In the genomic region with DNA sequence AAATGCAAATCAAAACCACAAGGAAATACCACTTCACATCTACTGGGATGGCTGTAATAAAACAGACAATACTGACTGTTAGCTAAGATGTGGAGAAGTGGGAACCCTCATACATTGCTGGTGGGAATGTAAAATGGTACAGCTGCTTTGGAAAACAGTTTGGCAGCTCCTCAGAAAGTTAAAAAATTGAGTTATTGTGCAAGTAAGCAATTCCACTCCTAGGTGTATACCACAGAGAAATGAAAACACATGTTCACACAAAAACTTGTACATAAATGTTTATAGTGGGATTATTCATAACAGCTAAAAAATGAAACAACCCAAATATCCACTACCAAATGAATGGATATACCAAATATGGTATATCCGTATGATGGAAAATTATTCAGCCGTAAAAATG, we compare ENCODE assay signal across 18 cellular contexts.
A peak's percentile ranks its signal among the peaks of the same experiment; 100 is the strongest.
DNase-seq lines count a peak whose midpoint lies in the region; FAIRE-seq and TF ChIP-seq lines count a peak whose summit lies in the region.
"Had no signal": no experiment of that assay in that cellular context is flagged by ENCODE, and none has a peak within 500 bp of the region (broad histone marks: within the 10 kb centered on the region; RNA-seq: fewer than 3 reads in every experiment).

No MANE protein-coding gene starts in this region.

- peaks cover 10% of the 10 kb centered on the region for H3K4me1 ChIP-seq in astrocyte (ENCODE audit: insufficient read depth, low read length)
- H3K4me1 ChIP-seq in ascending aorta: no peaks in the 10 kb centered on the region

- no peak overlapping the region for H3K4me2 ChIP-seq in astrocyte (ENCODE audit: low read length)
- H3K4me2 ChIP-seq: BLaER1 treated with 17β-estradiol and CSF1 and Interleukin-3, amounts not matched to agents 10 nM and 100 nM; GM23338 had no signal

- no peak overlapping the region for H3K9ac ChIP-seq in astrocyte (ENCODE audit: low read length)
- H3K9ac ChIP-seq: BLaER1 treated with 17β-estradiol and CSF1 and Interleukin-3, amounts not matched to agents 10 nM and 100 nM had no signal

- no peaks in the 10 kb centered on the region for H3K9me3 ChIP-seq in astrocyte (ENCODE audit: insufficient read depth, low read depth, low read length)
- H3K9me3 ChIP-seq in ascending aorta: no peaks in the 10 kb centered on the region

- peaks cover 5% of the 10 kb centered on the region for H3K9me3 Mint-ChIP-seq in astrocyte (ENCODE audit: unreplicated experiment)

- intact Hi-C loops in ascending aorta (cut with DNase I): no loop called here

- no peaks in the 10 kb centered on the region for H3K36me3 Mint-ChIP-seq in astrocyte (ENCODE audit: low read depth, unreplicated experiment)
- H3K36me3 Mint-ChIP-seq: CD8-positive, alpha-beta T cell had no signal

- H3K27me3 Mint-ChIP-seq in astrocyte (ENCODE audit: low read depth, unreplicated experiment): no peaks in the 10 kb centered on the region
- H3K27me3 Mint-ChIP-seq: B cell had no signal

- no peak overlapping the region for H2AFZ ChIP-seq in astrocyte (ENCODE audit: low read depth, low read length)
- H2AFZ ChIP-seq: GM23338 had no signal

- no peaks in the 10 kb centered on the region for H4K20me1 ChIP-seq in astrocyte (ENCODE audit: insufficient read depth, low read length)
- H4K20me1 ChIP-seq: BLaER1 treated with 17β-estradiol and CSF1 and Interleukin-3, amounts not matched to agents 10 nM and 100 nM had no signal

- no peak overlapping the region for H3K27ac Mint-ChIP-seq in astrocyte (ENCODE audit: unreplicated experiment)
- H3K27ac Mint-ChIP-seq: B cell; CD8-positive, alpha-beta T cell; GM23338 had no signal

- H3K36me3 ChIP-seq in astrocyte (ENCODE audit: insufficient read depth, low read length) (no peaks in the 10 kb centered on the region), ascending aorta (no peaks in the 10 kb centered on the region)
- H3K36me3 ChIP-seq: BLaER1 treated with 17β-estradiol and CSF1 and Interleukin-3, amounts not matched to agents 10 nM and 100 nM had no signal

- H3K4me3 ChIP-seq in astrocyte (ENCODE audit: insufficient read depth, low read depth, low read length) (no peak overlapping the region), ascending aorta (no peak overlapping the region)
- H3K4me3 ChIP-seq: BLaER1 treated with 17β-estradiol and CSF1 and Interleukin-3, amounts not matched to agents 10 nM and 100 nM; GM23338 had no signal

- TF ChIP-seq CTCF in astrocyte (IDR thresholded peaks at IDR 0.05; ENCODE audit: insufficient read depth, low read depth, low read length) (no peak), ascending aorta (IDR thresholded peaks at IDR 0.05) (no peak)

- H3K4me3 Mint-ChIP-seq in astrocyte (ENCODE audit: unreplicated experiment): no peak overlapping the region
- H3K4me3 Mint-ChIP-seq: B cell; CD8-positive, alpha-beta T cell; GM23338 had no signal

- no peaks in the 10 kb centered on the region for H3K79me2 ChIP-seq in astrocyte (ENCODE audit: insufficient read depth, low read length)

- peaks cover 30% of the 10 kb centered on the region for H3K4me1 Mint-ChIP-seq in astrocyte (ENCODE audit: low read depth, unreplicated experiment)
- H3K4me1 Mint-ChIP-seq: B cell had no signal

- H3K27ac ChIP-seq in astrocyte (ENCODE audit: low read depth, low read length) (no peak overlapping the region), ascending aorta (no peak overlapping the region)
- H3K27ac ChIP-seq: 22Rv1; BLaER1 treated with 17β-estradiol and CSF1 and Interleukin-3, amounts not matched to agents 10 nM and 100 nM had no signal

- DNase-seq in NCI-H526 (lab: John Stamatoyannopoulos, UW): peak; percentile 6 to 25
- DNase-seq in NCI-H526 treated with DMSO at 0.1 percent for 48 hours (lab: John Stamatoyannopoulos, UW): no peak
- DNase-seq in astrocyte (ENCODE audit: low read depth): peak; percentile 38
- DNase-seq in fibroblast of peridontal ligament (ENCODE audit: extremely low read depth): peak; percentile 69
- no peak for DNase-seq in islet precursor cell
- DNase-seq in ascending aorta (ENCODE audit: low spot score in 2 of 2): no peak
- no peak for DNase-seq in NCI-H1092 treated with DMSO at 0.1 percent for 48 hours (lab: John Stamatoyannopoulos, UW)
- DNase-seq: Calu3; CD8-positive, alpha-beta T cell; DMS79 treated with DMSO at 0.1 percent for 48 hours; GF-D8; HCEC 1CT; IMR-90 had no signal

- H3K27me3 ChIP-seq in astrocyte (ENCODE audit: insufficient read depth, low read length) (no peaks in the 10 kb centered on the region), ascending aorta (no peaks in the 10 kb centered on the region)
- H3K27me3 ChIP-seq: BLaER1 treated with 17β-estradiol and CSF1 and Interleukin-3, amounts not matched to agents 10 nM and 100 nM had no signal

- no peak for FAIRE-seq in astrocyte (lab: Jason Lieb, UNC)
- FAIRE-seq: H54 had no signal

Comparison
In these comparisons a context has a peak if more than half of its experiments do, and no peak if none do; other contexts are left out.
1. DNase-seq: peak in NCI-H526 (2 of 2), astrocyte (single experiment) and fibroblast of peridontal ligament (single experiment); none in NCI-H526 treated with DMSO at 0.1 percent for 48 hours (single experiment), islet precursor cell (single experiment), ascending aorta (0 of 2) and NCI-H1092 treated with DMSO at 0.1 percent for 48 hours (single experiment).